27 cellular contexts compared by ENCODE assay signal in genomic region chr6:137231156-137231555, GRCh38. TPM values are rescaled to one million over a fixed set of nuclear protein-coding genes. Genes with fewer than 3 reads are reported as not detected.
DNase-seq lines count a peak whose midpoint lies in the region; ATAC-seq, FAIRE-seq and TF ChIP-seq lines count a peak whose summit lies in the region.
"Had no signal": no experiment of that assay in that cellular context is flagged by ENCODE, and none has a peak within 500 bp of the region (broad histone marks: within the 10 kb centered on the region; RNA-seq: fewer than 3 reads in every experiment).

No MANE protein-coding gene starts in this region.

- DNase-seq in A549 (ENCODE audit: low read depth in 1 of 2, low spot score in 1 of 2) (no peak), GM23338 (ENCODE audit: low spot score) (no peak), K562 (ENCODE audit: extremely low read depth in 1 of 4, low spot score in 3 of 4) (no peak), naive B cell (no peak), NCI-H2029 (lab: John Stamatoyannopoulos, UW) (no peak), trophoblast cell (no peak), H9 (no peak), posterior vena cava (ENCODE audit: low spot score) (no peak)
- DNase-seq: activated CD4-positive, alpha-beta T cell treated with anti-CD3 and anti-CD28 coated beads for 1 hour; activated CD8-positive, alpha-beta T cell treated with anti-CD3 and anti-CD28 coated beads for 36 hours; activated naive CD4-positive, alpha-beta T cell treated with anti-CD3 and anti-CD28 coated beads for 36 hours; gastrocnemius medialis; NCI-H1436; NCI-H226; NCI-H526 treated with DMSO at 0.1 percent for 48 hours; NK-92 treated with Interleukin-12 subunit alpha and Interleukin-12 subunit beta, amount 100 ng/mL, for 24 hours; psoas muscle; SHP77; sigmoid colon had no signal

- H3K4ac ChIP-seq in trophoblast cell (ENCODE audit: low read depth, low read length) = no peak overlapping the region
- no peak overlapping the region for H3K4ac ChIP-seq in H9 (ENCODE audit: low read depth, low read length)

- H3K36me3 ChIP-seq in GM23338 (ENCODE audit: insufficient read depth) (no peaks in the 10 kb centered on the region), K562 (ENCODE audit: control insufficient read depth, insufficient read depth, low read length) (no peaks in the 10 kb centered on the region), trophoblast cell (ENCODE audit: control insufficient read depth in 1 of 2, insufficient read depth in 2 of 2, low read length in 2 of 2) (no peaks in the 10 kb centered on the region)
- H3K36me3 ChIP-seq: gastrocnemius medialis, sigmoid colon had no signal

- no peak overlapping the region for H3K14ac ChIP-seq in trophoblast cell (ENCODE audit: low read length)
- no peak overlapping the region for H3K14ac ChIP-seq in H9 (ENCODE audit: insufficient read depth, low read length)

- WGBS in A549 (ENCODE audit: missing lambda C conversion rate) = 92% methylated on average over 3 of the region's 3 CpGs
- WGBS in K562 (ENCODE audit: insufficient coverage, low coverage, missing lambda C conversion rate) = 21% methylated on average over 3 of the region's 3 CpGs
- no CpG with 5 or more reads among the region's 3 CpGs for WGBS in trophoblast cell (ENCODE audit: extremely low coverage, insufficient coverage, insufficient read length)
- WGBS in H9 (ENCODE audit: extremely low coverage, insufficient read length, low lambda C conversion rate) = no CpG with 5 or more reads among the region's 3 CpGs

- BruUV-seq in K562 (replicated peaks; lab: Mats Ljungman, UMichigan) = no TSS peak

- no peak overlapping the region for H3K56ac ChIP-seq in H9 (ENCODE audit: insufficient read length, low read depth, low read length)

- H3K36me3 Mint-ChIP-seq in GM23338 (ENCODE audit: low read depth) = no peaks in the 10 kb centered on the region
- H3K36me3 Mint-ChIP-seq in naive B cell = no peaks in the 10 kb centered on the region
- H3K36me3 Mint-ChIP-seq in H9 (ENCODE audit: insufficient read depth in 1 of 3, low read depth in 3 of 3) = no peaks in the 10 kb centered on the region; a peak in 1 of 7 replicates

- H4K8ac ChIP-seq in trophoblast cell (ENCODE audit: low read depth, low read length) = no peak overlapping the region
- H4K8ac ChIP-seq in H9 (replicated peaks; ENCODE audit: insufficient read length, low read depth, low read length) = no peak overlapping the region

- 0 out of 2 replicates have a peak, but pooled peaks cover 3% of the 10 kb centered on the region for H3K9me2 ChIP-seq in GM23338 (ENCODE audit: insufficient read depth)

- H3K23ac ChIP-seq in trophoblast cell (ENCODE audit: low read length) (no peak overlapping the region), H9 (ENCODE audit: insufficient read length, low read depth, low read length) (no peak overlapping the region)

- H3F3A ChIP-seq in GM23338 (replicated peaks; ENCODE audit: low read depth) = no peaks in the 10 kb centered on the region

- H3K23me2 ChIP-seq in H9 (ENCODE audit: insufficient read length, low read depth, low read length, poor library complexity, severe bottlenecking) = no peaks in the 10 kb centered on the region

- intact Hi-C loops in K562 (cut with micrococcal nuclease) (no loop called here), posterior vena cava (cut with DNase I) (no loop called here)

- H3K4me1 ChIP-seq in A549 = peaks cover 32% of the 10 kb centered on the region
- H3K4me1 ChIP-seq in GM23338 (ENCODE audit: insufficient read depth) = no peaks in the 10 kb centered on the region; the same call in 1 of the 2 replicates
- H3K4me1 ChIP-seq in K562 (replicated peaks in 1 of 2; ENCODE audit: control insufficient read depth in 2 of 2, insufficient read depth in 2 of 2, low read length in 2 of 2) = peaks cover 3 to 20% of the 10 kb centered on the region in 2 experiments; a peak in 3 of 5 replicates
- H3K4me1 ChIP-seq in trophoblast cell (ENCODE audit: control insufficient read depth in 1 of 2, insufficient read depth in 2 of 2, low read length in 2 of 2) = peaks cover 2 to 6% of the 10 kb centered on the region in 2 experiments
- no peaks in the 10 kb centered on the region; the same call in 1 of the 2 replicates for H3K4me1 ChIP-seq in H9 (ENCODE audit: insufficient read depth, low read length)

- POLR2A ChIA-PET in A549 (lab: Yijun Ruan, JAX) = no interaction called here
- POLR2A ChIA-PET in K562 (lab: Yijun Ruan, JAX) = interaction anchor here (1.8 kb wide), 1 partner anchor 8 kb away, joined by 6 read pairs; no protein-coding TSS in a partner anchor

- no peaks in the 10 kb centered on the region for H3K9me3 Mint-ChIP-seq in GM23338
- peaks cover 0 to 1% (median 0%) of the 10 kb centered on the region in 7 donors for H3K9me3 Mint-ChIP-seq in naive B cell
- H3K9me3 Mint-ChIP-seq in H9 = no peaks in the 10 kb centered on the region; a peak in 1 of 5 replicates
- H3K9me3 Mint-ChIP-seq: activated CD8-positive, alpha-beta T cell treated with anti-CD3 and anti-CD28 coated beads for 36 hours; activated naive CD4-positive, alpha-beta T cell treated with anti-CD3 and anti-CD28 coated beads for 36 hours had no signal

- H2BK120ac ChIP-seq in trophoblast cell (ENCODE audit: insufficient read depth, low read length, poor library complexity) (no peak overlapping the region), H9 (ENCODE audit: low read depth, low read length, poor library complexity, severe bottlenecking) (no peak overlapping the region)

- H3K27ac Mint-ChIP-seq in GM23338 (no peak overlapping the region), naive B cell (peak overlapping the region; percentile 53 to 87 (median 72)), H9 (no peak overlapping the region)
- H3K27ac Mint-ChIP-seq: activated CD8-positive, alpha-beta T cell treated with anti-CD3 and anti-CD28 coated beads for 36 hours; activated naive CD4-positive, alpha-beta T cell treated with anti-CD3 and anti-CD28 coated beads for 36 hours had no signal

- no peak overlapping the region for H2BK12ac ChIP-seq in trophoblast cell (ENCODE audit: low read length)
- H2BK12ac ChIP-seq in H9 (ENCODE audit: insufficient read length, low read depth, low read length) = no peak overlapping the region

- no peak for TF ChIP-seq EP300 in A549 (IDR thresholded peaks at IDR 0.05)
- TF ChIP-seq EP300 in K562 (IDR thresholded peaks at IDR 0.05; ENCODE audit: low read length) = no peak

- TF ChIP-seq POLR2A in A549 (IDR thresholded peaks at IDR 0.05; ENCODE audit: low read length) (no peak), K562 (conservative IDR thresholded peaks at IDR 0.05) (no peak)

- in situ Hi-C loops in K562 (cut with MboI) = no loop called here

- CTCF ChIA-PET in A549 (lab: Yijun Ruan, JAX) = interaction anchor here (1.3 to 1.4 kb wide), 2 partner anchors 10 to 31 kb away, joined by 3 to 4 read pairs; no protein-coding TSS in a partner anchor
- CTCF ChIA-PET in K562 (lab: Yijun Ruan, JAX; ENCODE audit: low intra/inter-chr PET ratio) = no interaction called here

- H2AFZ ChIP-seq in GM23338 (0 out of 2 replicates have a peak overlapping the region, but pooled peaks have one; percentile 28), K562 (ENCODE audit: low read depth, low read length) (peak overlapping the region; percentile 7; the same call in 1 of the 2 replicates), trophoblast cell (ENCODE audit: insufficient read depth, low read length, poor library complexity) (no peak overlapping the region), H9 (ENCODE audit: low read length) (no peak overlapping the region)
- H2AFZ ChIP-seq: hepatocyte had no signal

- H4K5ac ChIP-seq in H9 (ENCODE audit: insufficient read length, low read depth, low read length) = no peak overlapping the region

- H3K4me1 Mint-ChIP-seq in GM23338 = no peaks in the 10 kb centered on the region; the same call in 2 of the 3 replicates
- peaks cover 55 to 80% (median 69%) of the 10 kb centered on the region in 3 donors for H3K4me1 Mint-ChIP-seq in naive B cell
- peaks cover 1 to 8% of the 10 kb centered on the region in 2 experiments; a peak in 3 of 4 replicates for H3K4me1 Mint-ChIP-seq in H9

- ATAC-seq in A549 = no peak
- ATAC-seq in GM23338 = no peak
- ATAC-seq in K562 = no peak
- ATAC-seq in naive B cell (ENCODE audit: low read depth in 2 of 2) = peak; percentile 48 to 56
- ATAC-seq: gastrocnemius medialis, HCT116, psoas muscle had no signal

- TF ChIP-seq RAD21 in A549 (conservative IDR thresholded peaks at IDR 0.05 in 1 of 2, IDR thresholded peaks at IDR 0.05 in 1 of 2) = no peak
- TF ChIP-seq RAD21 in K562 (CRISPR knock-in tag; conservative IDR thresholded peaks at IDR 0.05 in 1 of 2, IDR thresholded peaks at IDR 0.05 in 1 of 2) = no peak

- no peak overlapping the region for H2AK5ac ChIP-seq in trophoblast cell (ENCODE audit: low read length)
- H2AK5ac ChIP-seq in H9 (ENCODE audit: insufficient read length, low read length) = no peak overlapping the region

- H2BK5ac ChIP-seq in trophoblast cell (ENCODE audit: low read depth, low read length, poor library complexity) = no peak overlapping the region
- H2BK5ac ChIP-seq in H9 (ENCODE audit: insufficient read length, low read length) = no peak overlapping the region

- no peak overlapping the region for H3K9ac ChIP-seq in K562 (ENCODE audit: insufficient read depth in 1 of 2, low read depth in 2 of 2, low read length in 2 of 2)
- H3K9ac ChIP-seq in trophoblast cell (ENCODE audit: low read length) = no peak overlapping the region
- H3K9ac ChIP-seq in H9 (ENCODE audit: extremely low read depth, insufficient read length, low read length) = no peak overlapping the region

- H3K27me3 ChIP-seq in GM23338 (ENCODE audit: insufficient read depth) (no peaks in the 10 kb centered on the region), K562 (ENCODE audit: control insufficient read depth in 2 of 2, insufficient read depth in 2 of 2, low read length in 2 of 2) (peaks cover 0 to 11% of the 10 kb centered on the region in 2 experiments; a peak in 3 of 5 replicates), trophoblast cell (ENCODE audit: insufficient read depth, low read length) (no peaks in the 10 kb centered on the region), H9 (ENCODE audit: insufficient read depth, low read length) (no peaks in the 10 kb centered on the region; the same call in 1 of the 2 replicates)
- H3K27me3 ChIP-seq: gastrocnemius medialis, hepatocyte, sigmoid colon had no signal

- no peak overlapping the region for H2BK15ac ChIP-seq in H9 (ENCODE audit: low read depth, low read length)

- H4K20me1 ChIP-seq in GM23338 (replicated peaks; ENCODE audit: insufficient read depth) (no peaks in the 10 kb centered on the region), K562 (replicated peaks; ENCODE audit: control insufficient read depth, insufficient read depth, low read length) (no peaks in the 10 kb centered on the region), H9 (ENCODE audit: control insufficient read depth, insufficient read depth, insufficient read length) (no peaks in the 10 kb centered on the region)

- H3K9me1 ChIP-seq in K562 (ENCODE audit: control insufficient read depth, insufficient read depth, low read length) = no peaks in the 10 kb centered on the region

- no peak overlapping the region for H3T11ph ChIP-seq in H9 (ENCODE audit: low read length)

- H2BK20ac ChIP-seq in H9 (ENCODE audit: low read depth, low read length, poor library complexity, severe bottlenecking) = no peak overlapping the region

- H3K4me2 ChIP-seq in A549 (no peak overlapping the region), GM23338 (no peak overlapping the region), K562 (ENCODE audit: insufficient read depth, low read length) (no peak overlapping the region), trophoblast cell (ENCODE audit: low read length) (no peak overlapping the region), H9 (ENCODE audit: insufficient read depth, insufficient read length, low read length) (no peak overlapping the region)
- H3K4me2 ChIP-seq: hepatocyte had no signal

- H3K9me3 ChIP-seq in A549 (no peaks in the 10 kb centered on the region), K562 (replicated peaks; ENCODE audit: control insufficient read depth, insufficient read depth, low read depth, low read length) (no peaks in the 10 kb centered on the region), trophoblast cell (ENCODE audit: insufficient read depth, low read depth, low read length) (no peaks in the 10 kb centered on the region), H9 (ENCODE audit: control insufficient read depth, low read depth, low read length) (no peaks in the 10 kb centered on the region)
- H3K9me3 ChIP-seq: gastrocnemius medialis, psoas muscle, sigmoid colon had no signal

- no peak overlapping the region for H4K12ac ChIP-seq in trophoblast cell (ENCODE audit: low read depth, low read length)

- H3K18ac ChIP-seq in trophoblast cell (ENCODE audit: low read length) = no peak overlapping the region
- no peak overlapping the region for H3K18ac ChIP-seq in H9 (ENCODE audit: insufficient read length, low read depth, low read length)

- FAIRE-seq in A549 (lab: Jason Lieb, UNC) = no peak
- no peak for FAIRE-seq in K562 (lab: Jason Lieb, UNC)
- FAIRE-seq: endothelial cell of umbilical vein, urothelium cell line had no signal

- no peak overlapping the region for H3K4me3 Mint-ChIP-seq in GM23338
- H3K4me3 Mint-ChIP-seq in naive B cell = peak overlapping the region in 4 of 8 donors; percentile 16 to 57 (median 40)
- H3K4me3 Mint-ChIP-seq in H9 = no peak overlapping the region
- H3K4me3 Mint-ChIP-seq: activated CD8-positive, alpha-beta T cell treated with anti-CD3 and anti-CD28 coated beads for 36 hours; activated naive CD4-positive, alpha-beta T cell treated with anti-CD3 and anti-CD28 coated beads for 36 hours had no signal

- TF ChIP-seq CTCF in A549 (IDR thresholded peaks at IDR 0.05) = no peak
- TF ChIP-seq CTCF in GM23338 (conservative IDR thresholded peaks at IDR 0.05; ENCODE audit: low read depth in 2 of 2) = no peak
- no peak for TF ChIP-seq CTCF in K562 (IDR thresholded peaks at IDR 0.05 in 2 of 3, conservative IDR thresholded peaks at IDR 0.05 in 1 of 3; ENCODE audit: insufficient read depth in 2 of 3, low read depth in 1 of 3, low read length in 3 of 3)
- no peak for TF ChIP-seq CTCF in H9 (conservative IDR thresholded peaks at IDR 0.05)

- H3K27ac ChIP-seq in A549 (peak overlapping the region; percentile 4 to 49; a peak in 3 of 6 replicates), GM23338 (ENCODE audit: low read depth) (no peak overlapping the region), K562 (ENCODE audit: extremely low read depth, low read depth, low read length) (no peak overlapping the region), trophoblast cell (ENCODE audit: low read depth, low read length) (no peak overlapping the region), H9 (ENCODE audit: insufficient read length, low read depth, low read length) (no peak overlapping the region)
- H3K27ac ChIP-seq: gastrocnemius medialis, hepatocyte, psoas muscle had no signal

- H3K27me3 Mint-ChIP-seq in GM23338 (ENCODE audit: insufficient read depth, low read depth, poor library complexity) (no peaks in the 10 kb centered on the region), naive B cell (no peaks in the 10 kb centered on the region), H9 (ENCODE audit: low read depth) (peaks cover 5% of the 10 kb centered on the region; the same call in 1 of the 2 replicates)

- H3K79me2 ChIP-seq in GM23338 (replicated peaks; ENCODE audit: insufficient read depth) (no peaks in the 10 kb centered on the region), K562 (ENCODE audit: control insufficient read depth, insufficient read depth, low read length) (no peaks in the 10 kb centered on the region), trophoblast cell (ENCODE audit: control insufficient read depth, insufficient read depth, low read length, poor library complexity) (no peaks in the 10 kb centered on the region), H9 (ENCODE audit: insufficient read depth, low read length) (no peaks in the 10 kb centered on the region)
- H3K79me2 ChIP-seq: hepatocyte had no signal

- peaks cover 8% of the 10 kb centered on the region for H3K79me1 ChIP-seq in trophoblast cell (ENCODE audit: low read length)
- no peaks in the 10 kb centered on the region for H3K79me1 ChIP-seq in H9 (ENCODE audit: insufficient read depth, low read depth, low read length, poor library complexity, severe bottlenecking)

- H3K4me3 ChIP-seq in A549 (no peak overlapping the region), GM23338 (no peak overlapping the region), K562 (no peak overlapping the region), trophoblast cell (ENCODE audit: low read depth, low read length) (no peak overlapping the region)
- H3K4me3 ChIP-seq: gastrocnemius medialis, hepatocyte, psoas muscle, sigmoid colon had no signal

- H4K91ac ChIP-seq in trophoblast cell (ENCODE audit: low read depth, low read length) (no peak overlapping the region), H9 (ENCODE audit: insufficient read length, low read depth, low read length) (no peak overlapping the region)

RNA-seq across cellular contexts. Expression of gene IFNGR1, which starts 12.0 kb away (rescaled TPM):
- polyA plus RNA-seq in A549 (2011; rRNA removed) = 48.7 and 54.9 TPM in 2 replicates
- polyA plus RNA-seq in A549 (2012; cell fraction: cytosol; rRNA removed) = 8.9 and 10.3 TPM in 2 replicates
- polyA plus RNA-seq in A549 (2012; cell fraction: nucleus; rRNA removed) = 7.4 and 9.9 TPM in 2 replicates
- polyA plus RNA-seq in A549 (2017; fragmentation: RNase III; extraction: RNeasy Plus Mini Kit Qiagen cat#74134 plus additional on column Dnase treatment) = 29.8 to 33.2 TPM (median 31.2 TPM) in 3 replicates
- 24.3 and 33.7 TPM in 2 replicates for polyA minus RNA-seq in A549 (2011; rRNA and poly(A)+ RNA removed)
- 22.8 and 29.4 TPM in 2 replicates for total RNA-seq in GM23338 (2014; rRNA removed; shearing (Covaris generic))
- 21.3 and 23.2 TPM in 2 replicates for polyA plus RNA-seq in GM23338 (2016; fragmentation: Nextera tagmentation; extraction: Ambion mirVana)
- 20.6 and 45.2 TPM in 2 replicates for total RNA-seq in K562 (2011; cell fraction: chromatin; rRNA removed; ENCODE audit: low replicate concordance)
- 21.5 and 26.5 TPM in 2 replicates for total RNA-seq in K562 (2011; cell fraction: nucleolus; rRNA removed)
- 30.9 and 31.5 TPM in 2 replicates for total RNA-seq in K562 (2011; cell fraction: nucleoplasm; rRNA removed)
- 13.4 and 14.7 TPM in 2 replicates for total RNA-seq in K562 (2014; rRNA removed)
- total RNA-seq in K562 (2014; rRNA removed; fragmentation: Illumina TruSeq; extraction: Trizol) = 26.7 and 31.3 TPM in 2 replicates
- total RNA-seq in K562 (2015; rRNA removed; fragmentation: Illumina TruSeq; extraction: Trizol) = 33.4 and 38.9 TPM in 2 replicates
- total RNA-seq in K562 (2021) = 16.8 and 17.7 TPM in 2 replicates
- polyA plus RNA-seq in K562 (2011; rRNA removed) = 33.0 and 52.5 TPM in 2 replicates
- polyA plus RNA-seq in K562 (2011; cell fraction: cytosol; rRNA removed) = 4.8 and 21.0 TPM in 2 replicates
- polyA plus RNA-seq in K562 (2011; cell fraction: nucleus; rRNA removed) = 24.7 and 52.5 TPM in 2 replicates
- polyA plus RNA-seq in K562 (2012) = 22.6 and 25.6 TPM in 2 replicates
- polyA plus RNA-seq in K562 (2014; fragmentation: Illumina TruSeq; extraction: Trizol) = 22.4 and 26.7 TPM in 2 replicates
- polyA plus RNA-seq in K562 (2014; fragmentation: Nextera tagmentation; extraction: Ambion mirVana) = 10 to 100 TPM; 41.5 to 47.0 TPM
- 19.3 and 21.2 TPM in 2 replicates for polyA plus RNA-seq in K562 (2014; rRNA removed)
- polyA minus RNA-seq in K562 (2011; rRNA and poly(A)+ RNA removed) = 16.9 and 42.2 TPM in 2 replicates
- polyA minus RNA-seq in K562 (2011; cell fraction: cytosol; rRNA and poly(A)+ RNA removed) = 8.5 and 22.1 TPM in 2 replicates
- 11.8 and 45.1 TPM in 2 replicates for polyA minus RNA-seq in K562 (2011; cell fraction: nucleus; rRNA and poly(A)+ RNA removed)
- 10 to 100 TPM; 62.8 to 86.0 (median 70.8) TPM for polyA plus RNA-seq in naive B cell (ENCODE audit: low read depth in 6 of 6)
- polyA plus RNA-seq in trophoblast cell (2013) = 58.0 and 62.9 TPM in 2 replicates
- total RNA-seq in H9 (2021) = 28.4 and 32.2 TPM in 2 replicates
- 10 to 100 TPM; 71.4 to 72.7 TPM for total RNA-seq in posterior vena cava

RNA-seq across cellular contexts. Expression of gene IL22RA2, which starts 57.7 kb away (rescaled TPM):
- polyA plus RNA-seq in A549 (2011; rRNA removed) = not detected in 2 replicates
- not detected in 2 replicates for polyA plus RNA-seq in A549 (2012; cell fraction: cytosol; rRNA removed)
- polyA plus RNA-seq in A549 (2012; cell fraction: nucleus; rRNA removed) = not detected in 2 replicates
- not detected in 3 replicates for polyA plus RNA-seq in A549 (2017; fragmentation: RNase III; extraction: RNeasy Plus Mini Kit Qiagen cat#74134 plus additional on column Dnase treatment)
- polyA minus RNA-seq in A549 (2011; rRNA and poly(A)+ RNA removed) = not detected in 2 replicates
- total RNA-seq in GM23338 (2014; rRNA removed; shearing (Covaris generic)) = not detected in 2 replicates
- polyA plus RNA-seq in GM23338 (2016; fragmentation: Nextera tagmentation; extraction: Ambion mirVana) = not detected in 2 replicates
- total RNA-seq in K562 (2011; cell fraction: chromatin; rRNA removed; ENCODE audit: low replicate concordance) = not detected in 2 replicates
- total RNA-seq in K562 (2011; cell fraction: nucleolus; rRNA removed) = not detected in 2 replicates
- not detected in 2 replicates for total RNA-seq in K562 (2011; cell fraction: nucleoplasm; rRNA removed)
- not detected in 2 replicates for total RNA-seq in K562 (2014; rRNA removed)
- total RNA-seq in K562 (2014; rRNA removed; fragmentation: Illumina TruSeq; extraction: Trizol) = not detected in 2 replicates
- not detected in 2 replicates for total RNA-seq in K562 (2015; rRNA removed; fragmentation: Illumina TruSeq; extraction: Trizol)
- total RNA-seq in K562 (2021) = not detected in 2 replicates
- not detected in 2 replicates for polyA plus RNA-seq in K562 (2011; rRNA removed)
- not detected in 2 replicates for polyA plus RNA-seq in K562 (2011; cell fraction: cytosol; rRNA removed)
- polyA plus RNA-seq in K562 (2011; cell fraction: nucleus; rRNA removed) = not detected in 2 replicates
- not detected in 2 replicates for polyA plus RNA-seq in K562 (2012)
- not detected in 2 replicates for polyA plus RNA-seq in K562 (2014; fragmentation: Illumina TruSeq; extraction: Trizol)
- not detected for polyA plus RNA-seq in K562 (2014; fragmentation: Nextera tagmentation; extraction: Ambion mirVana)
- 0.03 TPM in 1 of 2 replicates, not detected in the other for polyA plus RNA-seq in K562 (2014; rRNA removed)
- not detected in 2 replicates for polyA minus RNA-seq in K562 (2011; rRNA and poly(A)+ RNA removed)
- polyA minus RNA-seq in K562 (2011; cell fraction: cytosol; rRNA and poly(A)+ RNA removed) = not detected in 2 replicates
- not detected in 2 replicates for polyA minus RNA-seq in K562 (2011; cell fraction: nucleus; rRNA and poly(A)+ RNA removed)
- not detected for polyA plus RNA-seq in naive B cell (ENCODE audit: low read depth in 6 of 6)
- not detected in 2 replicates for polyA plus RNA-seq in trophoblast cell (2013)
- not detected in 2 replicates for total RNA-seq in H9 (2021)
- total RNA-seq in posterior vena cava = not detected
- total RNA-seq: A172; activated CD8-positive, alpha-beta T cell treated with anti-CD3 and anti-CD28 coated beads for 36 hours; activated naive CD4-positive, alpha-beta T cell treated with anti-CD3 and anti-CD28 coated beads for 36 hours; endothelial cell of umbilical vein; fibroblast of lung; gastrocnemius medialis; hepatocyte; psoas muscle; sigmoid colon; T-helper 2 cell treated with Interferon-gamma antibody and Interleukin-4, amounts not matched to agents 100 ng/mL and 5 ng/mL, for 36 hours had no signal
- polyA plus RNA-seq: adipose tissue, endothelial cell of umbilical vein, fibroblast of lung, hepatocyte, psoas muscle had no signal

Comparison
In these comparisons a context has a peak if more than half of its experiments do, and no peak if none do; other contexts are left out.
1. ATAC-seq: peak in naive B cell (2 of 2); none in A549 (0 of 2), GM23338 (single experiment) and K562 (single experiment).
2. H3K27ac ChIP-seq: peak in A549 (2 of 2); none in GM23338 (single experiment), K562 (single experiment), trophoblast cell (single experiment) and H9 (single experiment).
3. H2AFZ ChIP-seq: peak in GM23338 (single experiment) and K562 (single experiment); none in trophoblast cell (single experiment) and H9 (single experiment).
4. H3K27ac Mint-ChIP-seq: peak in naive B cell (6 of 6); none in GM23338 (single experiment) and H9 (0 of 3).